Comparison of ENCODE assay signal across 17 cellular contexts in genomic region chr2:160266078-160266551, GRCh38.
A peak's percentile ranks its signal among the peaks of the same experiment; 100 is the strongest.
DNase-seq lines count a peak whose midpoint lies in the region; ATAC-seq, FAIRE-seq and TF ChIP-seq lines count a peak whose summit lies in the region.
"Had no signal": no experiment of that assay in that cellular context is flagged by ENCODE, and none has a peak within 500 bp of the region (broad histone marks: within the 10 kb centered on the region; RNA-seq: fewer than 3 reads in every experiment).

No MANE protein-coding gene starts in this region.

- H3K9me3 Mint-ChIP-seq in CD4-positive, alpha-beta T cell = no peaks in the 10 kb centered on the region
- H3K9me3 Mint-ChIP-seq: WTC11 had no signal

- CTCF ChIA-PET in CD4-positive, alpha-beta T cell (lab: Charles Lee) = interaction anchor here (1.1 to 1.4 kb wide), 2 partner anchors 12 to 14 kb away, joined by 4 read pairs; no protein-coding TSS in a partner anchor

- intact Hi-C loops in CD4-positive, alpha-beta T cell (cut with DNase I, micrococcal nuclease) = no loop called here

- H3K27ac ChIP-seq in CD4-positive, alpha-beta T cell (ENCODE audit: low read depth, low read length) = no peak overlapping the region
- H3K27ac ChIP-seq: thyroid gland had no signal

- POLR2A ChIA-PET in CD4-positive, alpha-beta T cell (lab: Charles Lee) = interaction anchor here (0.9 kb wide), 1 partner anchor 251 kb away, joined by 3 read pairs; no protein-coding TSS in a partner anchor

- peak; percentile 21 for ATAC-seq in CD4-positive, alpha-beta T cell (ENCODE audit: poor library complexity)
- peak; percentile 23 for ATAC-seq in HG03432 (IDR thresholded peaks at IDR 0.05; ENCODE audit: unreplicated experiment)
- ATAC-seq: left colon, sciatic nerve, WTC11 had no signal

- peaks cover 9% of the 10 kb centered on the region for H3K36me3 Mint-ChIP-seq in CD4-positive, alpha-beta T cell (ENCODE audit: low read depth)
- H3K36me3 Mint-ChIP-seq: WTC11 had no signal

- no peak overlapping the region for H3K4me3 Mint-ChIP-seq in CD4-positive, alpha-beta T cell
- H3K4me3 Mint-ChIP-seq: B cell, WTC11 had no signal

- TF ChIP-seq CTCF in CD4-positive, alpha-beta T cell (IDR thresholded peaks at IDR 0.05) = no peak
- no peak for TF ChIP-seq CTCF in GM13977 (IDR thresholded peaks at IDR 0.05; ENCODE audit: extremely low read depth, insufficient read depth, missing control alignments)

- H3K27ac Mint-ChIP-seq in CD4-positive, alpha-beta T cell = peak overlapping the region; percentile 54
- H3K27ac Mint-ChIP-seq: B cell, WTC11 had no signal

- no peak for DNase-seq in CD4-positive, alpha-beta T cell
- peak; percentile 22 for DNase-seq in GM13977 (ENCODE audit: low spot score)
- peak; percentile 33 for DNase-seq in central memory CD4-positive, alpha-beta T cell
- DNase-seq in GM12892 (ENCODE audit: insufficient read length) = no peak
- no peak for DNase-seq in DMS114 treated with DMSO at 0.1 percent for 48 hours (lab: John Stamatoyannopoulos, UW; ENCODE audit: unreplicated experiment)
- DNase-seq in NCI-H146 (lab: John Stamatoyannopoulos, UW) = no peak
- DNase-seq in hippocampal formation (lab: John Stamatoyannopoulos, UW) = no peak
- DNase-seq: DMS153; left colon; NCI-H1105 treated with DMSO at 0.1 percent for 48 hours; stimulated activated CD4-positive, alpha-beta T cell treated with anti-CD3 and anti-CD28 coated beads, Interleukin-2, amount 100 ng/mL, for 48 hours; stimulated activated CD8-positive, alpha-beta memory T cell treated with anti-CD3 and anti-CD28 coated beads, Interleukin-4, amount 100 ng/mL, for 48 hours; thyroid gland had no signal

- no peaks in the 10 kb centered on the region for H3K27me3 Mint-ChIP-seq in CD4-positive, alpha-beta T cell

- no peaks in the 10 kb centered on the region for H3K9me3 ChIP-seq in CD4-positive, alpha-beta T cell (ENCODE audit: control insufficient read depth, low read length)
- H3K9me3 ChIP-seq: thyroid gland had no signal

- no peak for TF ChIP-seq POLR2A in GM12892 (IDR thresholded peaks at IDR 0.05; ENCODE audit: low read depth, low read length)

- H3K27me3 ChIP-seq in CD4-positive, alpha-beta T cell (ENCODE audit: control insufficient read depth, insufficient read depth, low read length) = no peaks in the 10 kb centered on the region
- H3K27me3 ChIP-seq: thyroid gland had no signal

- in situ Hi-C loops in GM13977 (cut with MboI; ENCODE audit: low pct_unique_long_range_greater_than_20kb, low sequenced_read_pairs, unreplicated experiment) = no loop called here

- no peak for FAIRE-seq in GM12892 (lab: Jason Lieb, UNC)

- H3K4me1 Mint-ChIP-seq in CD4-positive, alpha-beta T cell (ENCODE audit: low read depth) = peaks cover 38% of the 10 kb centered on the region

Comparison
In these comparisons a context has a peak if more than half of its experiments do, and no peak if none do; other contexts are left out.
1. DNase-seq: peak in GM13977 (single experiment) and central memory CD4-positive, alpha-beta T cell (single experiment); none in CD4-positive, alpha-beta T cell (0 of 10), GM12892 (single experiment), DMS114 treated with DMSO at 0.1 percent for 48 hours (single experiment), NCI-H146 (single experiment) and hippocampal formation (0 of 2).